In the genomic region with DNA sequence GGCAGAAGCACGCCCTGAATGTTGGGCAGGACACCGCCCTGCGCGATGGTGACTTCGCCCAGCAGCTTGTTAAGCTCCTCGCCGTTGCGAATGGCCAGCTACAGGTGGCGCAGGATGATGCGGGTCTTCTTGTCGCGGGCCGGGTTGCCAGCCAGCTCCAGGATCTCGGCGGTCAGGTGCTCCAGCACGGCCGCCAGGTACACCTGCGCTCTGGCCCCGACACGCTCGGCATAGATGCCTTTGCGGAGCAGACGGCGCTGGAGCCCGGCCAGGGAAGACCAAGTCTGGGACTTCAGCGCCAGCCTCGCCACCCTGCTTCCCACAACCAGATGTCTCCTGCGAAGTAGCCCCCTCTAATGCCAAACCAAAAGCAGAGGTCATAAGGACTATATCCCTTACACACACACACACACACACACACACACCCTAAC, we compare ENCODE assay signal across 9 cellular contexts. TPM values are rescaled to one million over a fixed set of nuclear protein-coding genes. Genes with fewer than 3 reads are reported as not detected.
DNase-seq lines count a peak whose midpoint lies in the region; ATAC-seq and TF ChIP-seq lines count a peak whose summit lies in the region.
"Had no signal": no experiment of that assay in that cellular context is flagged by ENCODE, and none has a peak within 500 bp of the region (broad histone marks: within the 10 kb centered on the region; RNA-seq: fewer than 3 reads in every experiment).

No MANE protein-coding gene starts in this region.

- peak overlapping the region in 3 of 5 donors; percentile 87 to 93 (median 89) for H3K4me3 Mint-ChIP-seq in immature natural killer cell
- H3K4me3 Mint-ChIP-seq in stimulated activated naive CD8-positive, alpha-beta T cell treated with anti-CD3 and anti-CD28 coated beads, Interleukin-15, Interleukin-2, amounts not matched to agents 100 ng/mL and 50 ng/mL, for 24 hours = peak overlapping the region; percentile 72

- no peaks in the 10 kb centered on the region for H3K4me1 ChIP-seq in gastrocnemius medialis

- no peak for ATAC-seq in gastrocnemius medialis
- no peak for ATAC-seq in HG02798 (IDR thresholded peaks at IDR 0.05; ENCODE audit: poor library complexity, unreplicated experiment)
- no peak for ATAC-seq in esophagus mucosa
- ATAC-seq: Panc1 had no signal

- no peaks in the 10 kb centered on the region for H3K9me3 ChIP-seq in gastrocnemius medialis

- no peaks in the 10 kb centered on the region for H3K36me3 ChIP-seq in gastrocnemius medialis

- TF ChIP-seq POLR2A in gastrocnemius medialis (IDR thresholded peaks at IDR 0.05) = no peak

- H3K9me3 Mint-ChIP-seq in immature natural killer cell = peaks cover 0 to 1% (median 0%) of the 10 kb centered on the region in 6 donors
- H3K9me3 Mint-ChIP-seq in stimulated activated naive CD8-positive, alpha-beta T cell treated with anti-CD3 and anti-CD28 coated beads, Interleukin-15, Interleukin-2, amounts not matched to agents 100 ng/mL and 50 ng/mL, for 24 hours = no peaks in the 10 kb centered on the region

- intact Hi-C loops in gastrocnemius medialis (cut with DNase I; ENCODE audit: low total_unique reads) = no loop called here

- H3K27ac Mint-ChIP-seq in immature natural killer cell = peak overlapping the region in 3 of 6 donors; percentile 27 to 82 (median 78)
- H3K27ac Mint-ChIP-seq in stimulated activated naive CD8-positive, alpha-beta T cell treated with anti-CD3 and anti-CD28 coated beads, Interleukin-15, Interleukin-2, amounts not matched to agents 100 ng/mL and 50 ng/mL, for 24 hours = peak overlapping the region; percentile 33

- H3K27me3 Mint-ChIP-seq in immature natural killer cell (ENCODE audit: low read depth in 3 of 3) = peaks cover under 1 to 7% (median 2%) of the 10 kb centered on the region in 3 donors
- H3K27me3 Mint-ChIP-seq in stimulated activated naive CD8-positive, alpha-beta T cell treated with anti-CD3 and anti-CD28 coated beads, Interleukin-15, Interleukin-2, amounts not matched to agents 100 ng/mL and 50 ng/mL, for 24 hours = no peaks in the 10 kb centered on the region

- no peak for TF ChIP-seq CTCF in gastrocnemius medialis (IDR thresholded peaks at IDR 0.05 in 4 of 5, conservative IDR thresholded peaks at IDR 0.05 in 1 of 5)

- H3K27ac ChIP-seq in gastrocnemius medialis = no peak overlapping the region

- no peak overlapping the region for H3K4me3 ChIP-seq in gastrocnemius medialis

- H3K27me3 ChIP-seq in gastrocnemius medialis = no peaks in the 10 kb centered on the region

- in situ Hi-C loops in gastrocnemius medialis (cut with MboI; ENCODE audit: low sequenced_read_pairs in 4 of 4) = no loop called here

- peaks cover 0 to 8% of the 10 kb centered on the region in 2 donors for H3K4me1 Mint-ChIP-seq in immature natural killer cell
- no peaks in the 10 kb centered on the region for H3K4me1 Mint-ChIP-seq in stimulated activated naive CD8-positive, alpha-beta T cell treated with anti-CD3 and anti-CD28 coated beads, Interleukin-15, Interleukin-2, amounts not matched to agents 100 ng/mL and 50 ng/mL, for 24 hours (ENCODE audit: low read depth)

- DNase-seq in NOMO-1 (lab: John Stamatoyannopoulos, UW; ENCODE audit: unreplicated experiment in 2 of 2) (peak; percentile 31 to 44), immature natural killer cell (peak in 1 of 3 donors; percentile 31), gastrocnemius medialis (no peak), NCI-H2029 treated with DMSO at 0.1 percent for 48 hours (lab: John Stamatoyannopoulos, UW) (no peak)
- peak; percentile 71 for DNase-seq in activated effector memory CD4-positive, alpha-beta T cell treated with anti-CD3 and anti-CD28 coated beads, Interleukin-2, amount 50 U/mL, for 16 hours

- no peaks in the 10 kb centered on the region for H3K36me3 Mint-ChIP-seq in immature natural killer cell
- no peaks in the 10 kb centered on the region for H3K36me3 Mint-ChIP-seq in stimulated activated naive CD8-positive, alpha-beta T cell treated with anti-CD3 and anti-CD28 coated beads, Interleukin-15, Interleukin-2, amounts not matched to agents 100 ng/mL and 50 ng/mL, for 24 hours (ENCODE audit: low read depth)

RNA-seq across cellular contexts. Expression of a gene that starts 8.0 kb away (rescaled TPM):
- not detected for polyA plus RNA-seq in immature natural killer cell
- total RNA-seq in gastrocnemius medialis (under 1 TPM in 1 of 4 donors, not detected in 3; 0.22 TPM), esophagus mucosa (not detected)

RNA-seq across cellular contexts. Expression of a gene that starts 48.4 kb away (rescaled TPM):
- not detected for polyA plus RNA-seq in immature natural killer cell
- total RNA-seq in gastrocnemius medialis (under 1 TPM in 1 of 4 donors, not detected in 3; 0.11 TPM), esophagus mucosa (not detected)

RNA-seq across cellular contexts. Expression of a gene that starts 50.2 kb away (rescaled TPM):
- polyA plus RNA-seq in immature natural killer cell = not detected
- not detected for total RNA-seq in gastrocnemius medialis
- not detected for total RNA-seq in esophagus mucosa

Comparison
In these comparisons a context has a peak if more than half of its experiments do, and no peak if none do; other contexts are left out.
1. DNase-seq: peak in NOMO-1 (2 of 2) and activated effector memory CD4-positive, alpha-beta T cell treated with anti-CD3 and anti-CD28 coated beads, Interleukin-2, amount 50 U/mL, for 16 hours (single experiment); none in gastrocnemius medialis (0 of 2) and NCI-H2029 treated with DMSO at 0.1 percent for 48 hours (single experiment).